ENCODE assay signal across 12 cellular contexts in the genomic region with DNA sequence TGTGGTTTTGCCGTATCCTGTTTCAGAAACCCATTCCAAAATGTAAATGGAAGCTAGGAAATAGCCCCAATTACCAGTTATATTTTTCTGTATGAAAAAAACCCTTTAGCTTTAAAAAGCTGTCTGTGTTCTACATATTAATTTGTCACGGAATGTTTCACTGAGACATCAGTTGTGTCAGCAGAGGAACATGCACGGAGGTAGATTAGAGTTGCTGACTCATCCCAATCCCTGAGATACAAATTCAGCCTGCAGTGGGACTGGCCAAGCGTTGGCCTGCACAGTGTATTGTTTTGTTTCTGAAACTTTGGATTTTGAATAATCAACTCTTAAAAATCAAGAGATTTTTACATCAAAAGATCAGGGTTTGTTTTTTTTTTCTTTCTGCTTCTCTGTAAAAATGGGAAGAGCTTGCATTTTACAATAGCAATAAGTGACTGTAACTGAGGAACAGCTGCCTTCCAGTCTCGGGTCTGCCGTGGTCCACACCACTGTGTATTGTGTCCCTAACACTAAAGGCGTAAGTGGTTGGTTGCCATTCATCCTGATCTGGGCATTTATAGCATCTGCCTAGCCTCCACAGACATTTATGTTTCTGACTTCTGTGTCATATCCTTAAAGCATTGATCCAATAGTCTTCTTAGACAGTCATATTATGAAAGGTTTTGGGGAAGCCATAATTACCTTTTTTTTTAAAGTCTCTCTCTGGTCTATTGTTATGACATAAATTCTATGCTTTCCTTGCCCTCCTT.
A peak's percentile ranks its signal among the peaks of the same experiment; 100 is the strongest.
DNase-seq lines count a peak whose midpoint lies in the region; ATAC-seq, FAIRE-seq and TF ChIP-seq lines count a peak whose summit lies in the region.
"Had no signal": no experiment of that assay in that cellular context is flagged by ENCODE, and none has a peak within 500 bp of the region (broad histone marks: within the 10 kb centered on the region; RNA-seq: fewer than 3 reads in every experiment).

No MANE protein-coding gene starts in this region.

- CTCF ChIA-PET in GM12878 (lab: Yijun Ruan, JAX) = no interaction called here

- RAD21 ChIA-PET in GM12878 (lab: Charles Lee; ENCODE audit: unreplicated experiment) = interaction anchor here (1.0 kb wide), 1 partner anchor 112 kb away, joined by 3 read pairs; no protein-coding TSS in a partner anchor

- peak overlapping the region; percentile 72 for H2AFZ ChIP-seq in GM12878 (ENCODE audit: control insufficient read depth, low read depth, low read length)

- POLR2A ChIA-PET in GM12878 (lab: Charles Lee) = no interaction called here

- DNase-seq in GM13977 (ENCODE audit: low spot score) (peak; percentile 23), GM12878 (ENCODE audit: low read depth, low spot score) (peak; percentile 17), neural crest cell (ENCODE audit: low read depth, low spot score) (no peak), HUDEP-2 (lab: John Stamatoyannopoulos, UW; ENCODE audit: unreplicated experiment in 76 of 76) (no peak), retina (no peak), NCI-H526 (lab: John Stamatoyannopoulos, UW) (no peak)
- DNase-seq: aorta; Kasumi-1; left cardiac atrium; stimulated activated CD4-positive, alpha-beta T cell treated with anti-CD3 and anti-CD28 coated beads, Interleukin-2, amount 100 ng/mL, for 48 hours had no signal

- peaks cover 10% of the 10 kb centered on the region for H3K4me1 ChIP-seq in GM12878 (ENCODE audit: control insufficient read depth, insufficient read depth, low read length)

- TF ChIP-seq CTCF in GM13977 (IDR thresholded peaks at IDR 0.05; ENCODE audit: extremely low read depth, insufficient read depth, missing control alignments) (no peak), GM12878 (IDR thresholded peaks at IDR 0.05 in 2 of 3, conservative IDR thresholded peaks at IDR 0.05 in 1 of 3; ENCODE audit: control insufficient read depth in 2 of 3, extremely low read depth in 1 of 3, insufficient read depth in 1 of 3, low read depth in 3 of 3, low read length in 3 of 3) (no peak), neural crest cell (conservative IDR thresholded peaks at IDR 0.05) (no peak)

- H3K27ac Mint-ChIP-seq in neural crest cell (ENCODE audit: unreplicated experiment) = peak overlapping the region; percentile 15

- no peaks in the 10 kb centered on the region for H3K9me3 Mint-ChIP-seq in neural crest cell

- H3K36me3 ChIP-seq in GM12878 (ENCODE audit: control insufficient read depth in 2 of 2, insufficient read depth in 2 of 2, low read length in 1 of 2) = no peaks in the 10 kb centered on the region

- no peaks in the 10 kb centered on the region for H3K9me3 ChIP-seq in GM12878 (replicated peaks; ENCODE audit: control insufficient read depth, insufficient read depth, low read length)

- ATAC-seq in HG02852 (IDR thresholded peaks at IDR 0.05; ENCODE audit: unreplicated experiment) = peak; percentile 89
- peak; percentile 93 for ATAC-seq in GM12878
- no peak for ATAC-seq in HG02840 (IDR thresholded peaks at IDR 0.05; ENCODE audit: low FRiP score, unreplicated experiment)

- no peak for TF ChIP-seq RAD21 in GM12878 (IDR thresholded peaks at IDR 0.05; ENCODE audit: insufficient read depth, low read depth, low read length)

- FAIRE-seq in GM12878 (lab: Jason Lieb, UNC) = peak; percentile 62

- TF ChIP-seq POLR2A in GM12878 (IDR thresholded peaks at IDR 0.05; ENCODE audit: low read depth, low read length) = no peak

- in situ Hi-C loops in GM13977 (cut with MboI; ENCODE audit: low pct_unique_long_range_greater_than_20kb, low sequenced_read_pairs, unreplicated experiment) (no loop called here), GM12878 (cut with MboI) (no loop called here)

- H3K9ac ChIP-seq in GM12878 (ENCODE audit: control insufficient read depth, insufficient read depth, low read length) = no peak overlapping the region

- H3K4me2 ChIP-seq in GM12878 (ENCODE audit: control insufficient read depth, insufficient read depth) = peak overlapping the region; percentile 36

- no peaks in the 10 kb centered on the region for H4K20me1 ChIP-seq in GM12878 (ENCODE audit: control insufficient read depth, insufficient read depth)

- BruUV-seq in GM12878 (replicated peaks; lab: Mats Ljungman, UMichigan) = no TSS peak

- peak overlapping the region; percentile 30; the same call in 1 of the 2 replicates for H3K27ac ChIP-seq in GM12878 (ENCODE audit: control insufficient read depth, insufficient read depth)

- 15% methylated on average over 7 of the region's 7 CpGs for WGBS in GM12878 (ENCODE audit: insufficient coverage, insufficient replicate concordance, low lambda C conversion rate, missing lambda C conversion rate)

- H3K4me1 Mint-ChIP-seq in neural crest cell = peaks cover 35% of the 10 kb centered on the region

- H3K4me3 Mint-ChIP-seq in neural crest cell = no peak overlapping the region

- intact Hi-C loops in GM12878 (cut with micrococcal nuclease; ENCODE audit: unreplicated experiment) = no loop called here

- H3K27me3 ChIP-seq in GM12878 (replicated peaks in 1 of 2; ENCODE audit: control insufficient read depth in 2 of 2, insufficient read depth in 2 of 2, low read length in 1 of 2) = no peaks in the 10 kb centered on the region

- TF ChIP-seq EP300 in GM12878 (IDR thresholded peaks at IDR 0.05; ENCODE audit: borderline replicate concordance in 1 of 2, control insufficient read depth in 1 of 2, low read depth in 2 of 2, low read length in 2 of 2) = no peak

- H3K27me3 Mint-ChIP-seq in neural crest cell (ENCODE audit: low read depth) = no peaks in the 10 kb centered on the region

- no peaks in the 10 kb centered on the region for H3K36me3 Mint-ChIP-seq in neural crest cell (ENCODE audit: low read depth)

- no peaks in the 10 kb centered on the region for H3K79me2 ChIP-seq in GM12878 (ENCODE audit: control insufficient read depth, insufficient read depth, low read length)

- SMC1A ChIA-PET in GM12878 (lab: Charles Lee; ENCODE audit: uncharacterized antibody, unreplicated experiment) = interaction anchor here (0.6 to 0.7 kb wide), 2 partner anchors 11 to 139 kb away, joined by 3 to 4 read pairs; no protein-coding TSS in a partner anchor

- H3K4me3 ChIP-seq in GM12878 = peak overlapping the region; percentile 4; the same call in 1 of the 2 replicates

TF ChIP-seq in GM12878, 131 proteins besides CTCF, POLR2A, EP300 and RAD21:
- TF ChIP-seq ASH2L (IDR thresholded peaks at IDR 0.05; ENCODE audit: borderline replicate concordance, low read depth) = no peak
- no peak for TF ChIP-seq MEF2A (IDR thresholded peaks at IDR 0.05; ENCODE audit: insufficient read depth, low read depth, low read length)
- no peak for TF ChIP-seq EED (IDR thresholded peaks at IDR 0.05; ENCODE audit: low read depth)
- peak; percentile 32; the same call in 1 of the 2 replicates for TF ChIP-seq BACH1 (IDR thresholded peaks at IDR 0.05; ENCODE audit: borderline replicate concordance)
- peak; percentile 30; the same call in 1 of the 2 replicates for TF ChIP-seq CREM (IDR thresholded peaks at IDR 0.05; ENCODE audit: low read depth)
- TF ChIP-seq DPF2 (IDR thresholded peaks at IDR 0.05) = no peak
- peak; percentile 12 to 39; a peak in 1 of 4 replicates for TF ChIP-seq IKZF2 (IDR thresholded peaks at IDR 0.05)
- TF ChIP-seq JUNB (IDR thresholded peaks at IDR 0.05) = peak; percentile 39
- no peak for TF ChIP-seq STAT3 (IDR thresholded peaks at IDR 0.05; ENCODE audit: low read depth, low read length)
- TF ChIP-seq RUNX3 (IDR thresholded peaks at IDR 0.05; ENCODE audit: low read length) = peak; percentile 49
- no peak for TF ChIP-seq KAT2A (conservative IDR thresholded peaks at IDR 0.05; ENCODE audit: control insufficient read depth, low read depth, low read length)
TF ChIP-seq in GM12878: peak in this region for 5.

Comparison
In these comparisons a context has a peak if more than half of its experiments do, and no peak if none do; other contexts are left out.
1. DNase-seq: peak in GM13977 (single experiment) and GM12878 (single experiment); none in neural crest cell (single experiment), HUDEP-2 (0 of 76), retina (single experiment) and NCI-H526 (0 of 2).